ENCODE assay signal across 20 cellular contexts in the genomic region with DNA sequence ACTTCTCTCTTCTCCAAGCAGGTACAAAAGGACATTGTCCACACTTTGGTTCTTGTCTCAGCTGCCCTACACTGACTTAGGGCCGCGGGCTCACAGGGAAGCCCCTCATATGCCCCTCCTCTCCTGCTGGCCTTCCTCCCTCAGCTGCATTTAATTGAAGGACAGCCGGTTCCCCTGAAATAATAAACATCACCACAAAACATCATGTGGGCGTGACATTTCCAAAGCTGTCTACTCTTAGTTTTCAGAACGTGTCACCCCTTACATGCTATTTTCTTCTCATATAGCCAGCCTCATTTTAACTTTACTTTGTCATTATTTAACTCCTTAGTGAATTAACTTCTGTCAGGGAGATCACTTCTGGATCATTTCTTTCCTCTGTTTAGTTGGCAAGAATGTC.
DNase-seq lines count a peak whose midpoint lies in the region; ATAC-seq and TF ChIP-seq lines count a peak whose summit lies in the region.
"Had no signal": no experiment of that assay in that cellular context is flagged by ENCODE, and none has a peak within 500 bp of the region (broad histone marks: within the 10 kb centered on the region; RNA-seq: fewer than 3 reads in every experiment).

No MANE protein-coding gene starts in this region.

- POLR2A ChIA-PET in activated CD4-positive, alpha-beta T cell treated with anti-CD3 and anti-CD28 coated beads, Interleukin-2, amount 10 ng/mL, durations not matched to agents 7 days and 5 days (lab: Charles Lee): no interaction called here

- peak overlapping the region; percentile 30 for H3K27ac Mint-ChIP-seq in activated CD4-positive, alpha-beta T cell treated with anti-CD3 and anti-CD28 coated beads, Interleukin-2, amount 10 ng/mL, durations not matched to agents 24 days and 14 days
- no peak overlapping the region for H3K27ac Mint-ChIP-seq in activated CD4-positive, alpha-beta T cell treated with anti-CD3 and anti-CD28 coated beads, Interleukin-2, amount 10 ng/mL, durations not matched to agents 7 days and 5 days
- peak overlapping the region; percentile 20 to 90 (median 48) for H3K27ac Mint-ChIP-seq in nephron
- H3K27ac Mint-ChIP-seq: H9, IgD-negative memory B cell had no signal

- intact Hi-C loops in activated CD4-positive, alpha-beta T cell treated with anti-CD3 and anti-CD28 coated beads, Interleukin-2, amount 10 ng/mL, durations not matched to agents 24 days and 14 days (cut with micrococcal nuclease): no loop called here
- intact Hi-C loops in lower lobe of right lung (cut with DNase I): no loop called here

- no peak overlapping the region for H3K4me3 Mint-ChIP-seq in activated CD4-positive, alpha-beta T cell treated with anti-CD3 and anti-CD28 coated beads, Interleukin-2, amount 10 ng/mL, durations not matched to agents 24 days and 14 days
- no peak overlapping the region for H3K4me3 Mint-ChIP-seq in activated CD4-positive, alpha-beta T cell treated with anti-CD3 and anti-CD28 coated beads, Interleukin-2, amount 10 ng/mL, durations not matched to agents 7 days and 5 days
- H3K4me3 Mint-ChIP-seq in nephron: no peak overlapping the region
- H3K4me3 Mint-ChIP-seq: CD14-positive monocyte, H9, IgD-negative memory B cell had no signal

- H3K9me3 Mint-ChIP-seq in activated CD4-positive, alpha-beta T cell treated with anti-CD3 and anti-CD28 coated beads, Interleukin-2, amount 10 ng/mL, durations not matched to agents 24 days and 14 days: no peaks in the 10 kb centered on the region
- no peaks in the 10 kb centered on the region for H3K9me3 Mint-ChIP-seq in activated CD4-positive, alpha-beta T cell treated with anti-CD3 and anti-CD28 coated beads, Interleukin-2, amount 10 ng/mL, durations not matched to agents 7 days and 5 days
- H3K9me3 Mint-ChIP-seq in nephron: no peaks in the 10 kb centered on the region
- H3K9me3 Mint-ChIP-seq: H9, IgD-negative memory B cell had no signal

- no peak for DNase-seq in activated CD4-positive, alpha-beta T cell treated with anti-CD3 and anti-CD28 coated beads, Interleukin-2, amount 10 ng/mL, durations not matched to agents 24 days and 14 days
- no peak for DNase-seq in activated CD4-positive, alpha-beta T cell treated with anti-CD3 and anti-CD28 coated beads, Interleukin-2, amount 10 ng/mL, durations not matched to agents 7 days and 5 days
- no peak for DNase-seq in caudate nucleus (lab: John Stamatoyannopoulos, UW)
- no peak for DNase-seq in activated effector memory CD4-positive, alpha-beta T cell treated with anti-CD3 and anti-CD28 coated beads, Interleukin-2, amount 50 U/mL, for 16 hours
- DNase-seq in lower lobe of right lung: no peak
- DNase-seq in brain microvascular endothelial cell: no peak
- DNase-seq: DMS79 treated with DMSO at 0.1 percent for 48 hours, H9, Karpas-422, NCI-H1436, NCI-H2029, NCI-H345, NCI-H524 treated with DMSO at 0.1 percent for 48 hours, PC-9 had no signal

- no peak for TF ChIP-seq CTCF in nephron (IDR thresholded peaks at IDR 0.05; ENCODE audit: unreplicated experiment in 3 of 3)
- TF ChIP-seq CTCF in lower lobe of right lung (IDR thresholded peaks at IDR 0.05): no peak
- no peak for TF ChIP-seq CTCF in brain microvascular endothelial cell (IDR thresholded peaks at IDR 0.05; ENCODE audit: low read depth, low read length, missing control alignments)

- no peaks in the 10 kb centered on the region for H3K27me3 ChIP-seq in lower lobe of right lung (ENCODE audit: low read depth)
- H3K27me3 ChIP-seq in brain microvascular endothelial cell (replicated peaks): no peaks in the 10 kb centered on the region
- H3K27me3 ChIP-seq: SJSA1 had no signal

- CTCF ChIA-PET in activated CD4-positive, alpha-beta T cell treated with anti-CD3 and anti-CD28 coated beads, Interleukin-2, amount 10 ng/mL, durations not matched to agents 7 days and 5 days (lab: Charles Lee): interaction anchor here (1.2 kb wide), 1 partner anchor 9 kb away, joined by 3 read pairs; no protein-coding TSS in a partner anchor

- H3K4me3 ChIP-seq in lower lobe of right lung (no peak overlapping the region), brain microvascular endothelial cell (ENCODE audit: low read depth, low read length) (no peak overlapping the region)
- H3K4me3 ChIP-seq: PC-9, SJSA1 had no signal

- no peak for ATAC-seq in lower lobe of right lung

- peak overlapping the region; percentile 83 for H3K27ac ChIP-seq in caudate nucleus (ENCODE audit: low read depth, low read length)
- peak overlapping the region; percentile 93 for H3K27ac ChIP-seq in temporal lobe (ENCODE audit: low read depth, low read length)
- H3K27ac ChIP-seq in lower lobe of right lung: no peak overlapping the region
- H3K27ac ChIP-seq in brain microvascular endothelial cell: no peak overlapping the region
- H3K27ac ChIP-seq: 22Rv1, PC-9, SJSA1 had no signal

- H3K4me1 Mint-ChIP-seq in activated CD4-positive, alpha-beta T cell treated with anti-CD3 and anti-CD28 coated beads, Interleukin-2, amount 10 ng/mL, durations not matched to agents 24 days and 14 days: peaks cover 9% of the 10 kb centered on the region
- H3K4me1 Mint-ChIP-seq in activated CD4-positive, alpha-beta T cell treated with anti-CD3 and anti-CD28 coated beads, Interleukin-2, amount 10 ng/mL, durations not matched to agents 7 days and 5 days: peaks cover 2% of the 10 kb centered on the region
- peaks cover 71% of the 10 kb centered on the region for H3K4me1 Mint-ChIP-seq in nephron
- H3K4me1 Mint-ChIP-seq: CD14-positive monocyte, H9, IgD-negative memory B cell had no signal

- in situ Hi-C loops in brain microvascular endothelial cell (cut with HindIII; ENCODE audit: low pct_ligation_motif_present, low sequenced_read_pairs): no loop called here

- H3K27me3 Mint-ChIP-seq in activated CD4-positive, alpha-beta T cell treated with anti-CD3 and anti-CD28 coated beads, Interleukin-2, amount 10 ng/mL, durations not matched to agents 24 days and 14 days: no peaks in the 10 kb centered on the region
- peaks cover 2% of the 10 kb centered on the region for H3K27me3 Mint-ChIP-seq in activated CD4-positive, alpha-beta T cell treated with anti-CD3 and anti-CD28 coated beads, Interleukin-2, amount 10 ng/mL, durations not matched to agents 7 days and 5 days
- H3K27me3 Mint-ChIP-seq in nephron (ENCODE audit: low read depth): no peaks in the 10 kb centered on the region
- H3K27me3 Mint-ChIP-seq: IgD-negative memory B cell had no signal

- no peaks in the 10 kb centered on the region for H3K9me3 ChIP-seq in lower lobe of right lung
- H3K9me3 ChIP-seq: SJSA1 had no signal

- H3K36me3 ChIP-seq in lower lobe of right lung (peaks cover 18% of the 10 kb centered on the region), brain microvascular endothelial cell (replicated peaks) (no peaks in the 10 kb centered on the region)
- H3K36me3 ChIP-seq: SJSA1 had no signal

- H3K4me1 ChIP-seq in lower lobe of right lung: peaks cover 11% of the 10 kb centered on the region
- H3K4me1 ChIP-seq: SJSA1 had no signal

- no peaks in the 10 kb centered on the region for H3K36me3 Mint-ChIP-seq in activated CD4-positive, alpha-beta T cell treated with anti-CD3 and anti-CD28 coated beads, Interleukin-2, amount 10 ng/mL, durations not matched to agents 24 days and 14 days (ENCODE audit: low read depth)
- H3K36me3 Mint-ChIP-seq in activated CD4-positive, alpha-beta T cell treated with anti-CD3 and anti-CD28 coated beads, Interleukin-2, amount 10 ng/mL, durations not matched to agents 7 days and 5 days (ENCODE audit: low read depth): no peaks in the 10 kb centered on the region
- H3K36me3 Mint-ChIP-seq in nephron (ENCODE audit: low read depth): peaks cover 16% of the 10 kb centered on the region
- H3K36me3 Mint-ChIP-seq: CD14-positive monocyte had no signal

Comparison
In these comparisons a context has a peak if more than half of its experiments do, and no peak if none do; other contexts are left out.
1. H3K27ac ChIP-seq: peak in caudate nucleus (single experiment) and temporal lobe (single experiment); none in lower lobe of right lung (single experiment) and brain microvascular endothelial cell (single experiment).